ENCODE assay signal across 1 cellular context in genomic region chr1:240515505-240515904, GRCh38.
TF ChIP-seq lines count a peak whose summit lies in the region.

No MANE protein-coding gene starts in this region.

TF ChIP-seq in IMR-90, 13 proteins besides CTCF, POLR2A, EP300 and RAD21:
- TF ChIP-seq BHLHE40 (IDR thresholded peaks at IDR 0.05; ENCODE audit: low read depth, low read length) (no peak), CEBPB (IDR thresholded peaks at IDR 0.05; ENCODE audit: low read depth, low read length) (peak; percentile 43; the same call in 1 of the 2 replicates)
